23 cellular contexts compared by ENCODE assay signal in genomic region chr17:57403241-57403640, GRCh38.
DNase-seq lines count a peak whose midpoint lies in the region; ATAC-seq lines count a peak whose summit lies in the region.
"Had no signal": no experiment of that assay in that cellular context is flagged by ENCODE, and none has a peak within 500 bp of the region (broad histone marks: within the 10 kb centered on the region; RNA-seq: fewer than 3 reads in every experiment).

No MANE protein-coding gene starts in this region.

- no peaks in the 10 kb centered on the region for H3K9me3 ChIP-seq in Karpas-422 (ENCODE audit: low read length)
- H3K9me3 ChIP-seq: ovary, SK-N-SH, suprapubic skin, vagina had no signal

- peaks cover 98% of the 10 kb centered on the region for H3K4me1 ChIP-seq in Karpas-422 (ENCODE audit: low read length)
- H3K4me1 ChIP-seq: suprapubic skin had no signal

- peaks cover 100% of the 10 kb centered on the region for H3K79me2 ChIP-seq in Karpas-422 (ENCODE audit: low read length)

- H3K36me3 Mint-ChIP-seq in stimulated activated naive B cell treated with anti-CD40 and anti-IgM and Interleukin-4, amounts not matched to agents 10 μg/mL and 1 μg/mL and 100 μg/mL, for 72 hours = peaks cover 40 to 58% of the 10 kb centered on the region in 2 donors

- H3K27me3 ChIP-seq in Karpas-422 (ENCODE audit: low read length) = no peaks in the 10 kb centered on the region
- H3K27me3 ChIP-seq: ovary, suprapubic skin, vagina had no signal

- H3K9me2 ChIP-seq in Karpas-422 (replicated peaks; ENCODE audit: insufficient read depth, low read length) = no peaks in the 10 kb centered on the region
- H3K9me2 ChIP-seq: SK-N-SH had no signal

- no peak overlapping the region for H3K4me3 Mint-ChIP-seq in stimulated activated naive B cell treated with anti-CD40 and anti-IgM and Interleukin-4, amounts not matched to agents 10 μg/mL and 1 μg/mL and 100 μg/mL, for 72 hours
- H3K4me3 Mint-ChIP-seq: activated CD4-positive, alpha-beta T cell treated with anti-CD3 and anti-CD28 coated beads, Interleukin-2, amount 10 ng/mL, durations not matched to agents 24 days and 14 days; activated T-cell treated with anti-CD3 and anti-CD28 coated beads, Interleukin-2, amount 50 U/mL, for 72 hours; CD4-positive, alpha-beta T cell; HFFc6; T-helper 2 cell treated with Interferon-gamma antibody and Interleukin-4, amounts not matched to agents 5 μg/mL and 100 μg/mL, for 36 hours had no signal

- H3K27ac ChIP-seq in Karpas-422 (ENCODE audit: low read length) = peak overlapping the region; percentile 72
- peak overlapping the region; percentile 88 for H3K27ac ChIP-seq in caudate nucleus (ENCODE audit: low read depth, low read length)
- H3K27ac ChIP-seq: ovary, suprapubic skin, vagina, VCaP had no signal

- ATAC-seq in stimulated activated naive B cell treated with anti-CD40 and anti-IgM and Interleukin-4, amounts not matched to agents 10 μg/mL and 1 μg/mL and 100 μg/mL, for 72 hours (replicated peaks) = no peak
- ATAC-seq in HG03097 (IDR thresholded peaks at IDR 0.05; ENCODE audit: low FRiP score, unreplicated experiment) (no peak), HG02852 (IDR thresholded peaks at IDR 0.05; ENCODE audit: unreplicated experiment) (no peak)
- ATAC-seq: activated T-cell treated with anti-CD3 and anti-CD28 coated beads, Interleukin-2, amount 50 U/mL, for 72 hours; esophagus mucosa had no signal

- H4K20me1 ChIP-seq in Karpas-422 (ENCODE audit: insufficient read depth, low read depth, low read length) = no peaks in the 10 kb centered on the region

- peaks cover 38 to 43% of the 10 kb centered on the region in 2 donors for H3K4me1 Mint-ChIP-seq in stimulated activated naive B cell treated with anti-CD40 and anti-IgM and Interleukin-4, amounts not matched to agents 10 μg/mL and 1 μg/mL and 100 μg/mL, for 72 hours

- H3K27ac Mint-ChIP-seq in stimulated activated naive B cell treated with anti-CD40 and anti-IgM and Interleukin-4, amounts not matched to agents 10 μg/mL and 1 μg/mL and 100 μg/mL, for 72 hours = peak overlapping the region; percentile 6
- H3K27ac Mint-ChIP-seq: activated CD4-positive, alpha-beta T cell treated with anti-CD3 and anti-CD28 coated beads, Interleukin-2, amount 10 ng/mL, durations not matched to agents 24 days and 14 days; activated T-cell treated with anti-CD3 and anti-CD28 coated beads, Interleukin-2, amount 50 U/mL, for 72 hours; CD4-positive, alpha-beta T cell; HFFc6 had no signal

- no peak overlapping the region for H3K4me2 ChIP-seq in Karpas-422 (ENCODE audit: low read depth, low read length, poor library complexity, severe bottlenecking)
- H3K4me2 ChIP-seq: SK-N-SH had no signal

- no peaks in the 10 kb centered on the region for H3K27me3 Mint-ChIP-seq in stimulated activated naive B cell treated with anti-CD40 and anti-IgM and Interleukin-4, amounts not matched to agents 10 μg/mL and 1 μg/mL and 100 μg/mL, for 72 hours
- H3K27me3 Mint-ChIP-seq: activated CD4-positive, alpha-beta T cell treated with anti-CD3 and anti-CD28 coated beads, Interleukin-2, amount 10 ng/mL, durations not matched to agents 24 days and 14 days; CD4-positive, alpha-beta T cell had no signal

- peaks cover 9% of the 10 kb centered on the region; the same call in 1 of the 2 replicates for H3K36me3 ChIP-seq in Karpas-422 (ENCODE audit: insufficient read depth, low read length)
- H3K36me3 ChIP-seq: ovary, suprapubic skin had no signal

- H3K4me3 ChIP-seq in Karpas-422 (ENCODE audit: low read length) = no peak overlapping the region
- H3K4me3 ChIP-seq: ovary, suprapubic skin, vagina had no signal

- no peaks in the 10 kb centered on the region for H3K9me3 Mint-ChIP-seq in stimulated activated naive B cell treated with anti-CD40 and anti-IgM and Interleukin-4, amounts not matched to agents 10 μg/mL and 1 μg/mL and 100 μg/mL, for 72 hours
- H3K9me3 Mint-ChIP-seq: activated CD4-positive, alpha-beta T cell treated with anti-CD3 and anti-CD28 coated beads, Interleukin-2, amount 10 ng/mL, durations not matched to agents 24 days and 14 days; activated T-cell treated with anti-CD3 and anti-CD28 coated beads, Interleukin-2, amount 50 U/mL, for 72 hours; CD4-positive, alpha-beta T cell; HFFc6; T-helper 2 cell treated with Interferon-gamma antibody and Interleukin-4, amounts not matched to agents 5 μg/mL and 100 μg/mL, for 36 hours had no signal

- H3K9ac ChIP-seq in Karpas-422 (ENCODE audit: low read length) = no peak overlapping the region
- H3K9ac ChIP-seq: SK-N-SH had no signal

- DNase-seq in Karpas-422 (no peak), caudate nucleus (lab: John Stamatoyannopoulos, UW) (peak in 42 of 61 donors; percentile 18 to 70 (median 41)), midbrain (lab: John Stamatoyannopoulos, UW) (peak; percentile 68), NCI-H446 treated with DMSO at 0.1 percent for 48 hours (lab: John Stamatoyannopoulos, UW) (no peak)
- no peak for DNase-seq in stimulated activated naive B cell treated with anti-CD40 and anti-IgM and Interleukin-4, amounts not matched to agents 10 μg/mL and 1 μg/mL and 100 μg/mL, for 72 hours
- DNase-seq: activated CD4-positive, alpha-beta T cell treated with anti-CD3 and anti-CD28 coated beads, Interleukin-2, amount 10 ng/mL, durations not matched to agents 24 days and 14 days; activated naive CD4-positive, alpha-beta T cell treated with anti-CD3 and anti-CD28 coated beads, Interleukin-2, amount 50 U/mL, for 16 hours; activated T-cell treated with anti-CD3 and anti-CD28 coated beads, Interleukin-2, amount 50 U/mL, for 72 hours; CD4-positive, alpha-beta T cell; effector memory CD4-positive, alpha-beta T cell; GF-D8; HFFc6; NCI-H1092 treated with DMSO at 0.1 percent for 48 hours; NCI-H2029 treated with DMSO at 0.1 percent for 48 hours; ovary had no signal

- no peak overlapping the region for H2AFZ ChIP-seq in Karpas-422 (ENCODE audit: low read length)

Comparison
In these comparisons a context has a peak if more than half of its experiments do, and no peak if none do; other contexts are left out.
1. DNase-seq: peak in caudate nucleus (42 of 61) and midbrain (single experiment); none in Karpas-422 (single experiment), stimulated activated naive B cell treated with anti-CD40 and anti-IgM and Interleukin-4, amounts not matched to agents 10 μg/mL and 1 μg/mL and 100 μg/mL, for 72 hours (single experiment) and NCI-H446 treated with DMSO at 0.1 percent for 48 hours (single experiment).